ENCODE assay signal across 26 cellular contexts in genomic region chr12:23931176-23931575, GRCh38.
"Had no signal": no experiment of that assay in that cellular context is flagged by ENCODE, and none has a peak within 500 bp of the region (broad histone marks: within the 10 kb centered on the region; RNA-seq: fewer than 3 reads in every experiment).

No MANE protein-coding gene starts in this region.

- ATAC-seq: effector memory CD8-positive, alpha-beta T cell; esophagus mucosa; foreskin keratinocyte; gastrocnemius medialis; gastroesophageal sphincter; heart left ventricle; heart right ventricle had no signal

- H3K4me3 ChIP-seq: colonic mucosa, coronary artery, dorsolateral prefrontal cortex, esophagus muscularis mucosa, esophagus squamous epithelium, gastrocnemius medialis, gastroesophageal sphincter, heart left ventricle, heart right ventricle had no signal

- H3K27ac ChIP-seq: colonic mucosa, coronary artery, dorsolateral prefrontal cortex, epithelial cell of prostate, esophagus muscularis mucosa, esophagus squamous epithelium, foreskin keratinocyte, gastrocnemius medialis, gastroesophageal sphincter, heart left ventricle, heart right ventricle had no signal

- H3K4me1 ChIP-seq: colonic mucosa, esophagus muscularis mucosa, esophagus squamous epithelium, foreskin keratinocyte, gastrocnemius medialis, gastroesophageal sphincter, heart left ventricle, heart right ventricle had no signal

- H3K27me3 ChIP-seq: colonic mucosa, dorsolateral prefrontal cortex, esophagus muscularis mucosa, esophagus squamous epithelium, foreskin keratinocyte, gastrocnemius medialis, gastroesophageal sphincter, heart left ventricle, heart right ventricle had no signal

- H3K36me3 ChIP-seq: colonic mucosa, esophagus muscularis mucosa, esophagus squamous epithelium, gastrocnemius medialis, gastroesophageal sphincter, heart left ventricle, heart right ventricle had no signal

- FAIRE-seq: endometrium, endothelial cell of umbilical vein had no signal

- H3K9me3 ChIP-seq: colonic mucosa, esophagus muscularis mucosa, esophagus squamous epithelium, gastrocnemius medialis, gastroesophageal sphincter had no signal

- DNase-seq: colonic mucosa; cortex of kidney; dermis blood vessel endothelial cell; dorsolateral prefrontal cortex; effector CD4-positive, alpha-beta T cell; effector CD8-positive, alpha-beta T cell; effector memory CD4-positive, alpha-beta T cell; effector memory CD8-positive, alpha-beta T cell; endodermal cell; erythroblast; esophagus squamous epithelium; foreskin fibroblast; foreskin keratinocyte; foreskin melanocyte; gastrocnemius medialis; glutamatergic neuron; head of caudate nucleus; heart left ventricle; heart right ventricle had no signal
